Comparison of ENCODE assay signal across 21 cellular contexts in genomic region chr10:63365976-63366765, GRCh38.
A peak's percentile ranks its signal among the peaks of the same experiment; 100 is the strongest.
DNase-seq lines count a peak whose midpoint lies in the region; TF ChIP-seq lines count a peak whose summit lies in the region.
"Had no signal": no experiment of that assay in that cellular context is flagged by ENCODE, and none has a peak within 500 bp of the region (broad histone marks: within the 10 kb centered on the region; RNA-seq: fewer than 3 reads in every experiment).

No MANE protein-coding gene starts in this region.

- H3K27ac ChIP-seq in HUES48 (ENCODE audit: low read depth, low read length) (peak overlapping the region; percentile 6), endodermal cell (ENCODE audit: low read depth, low read length) (no peak overlapping the region), liver (ENCODE audit: low read depth in 1 of 2, low read length in 2 of 2) (peak overlapping the region in 1 of 2 donors; percentile 48), tibial artery (no peak overlapping the region)
- H3K27ac ChIP-seq: hepatocyte, sigmoid colon, thoracic aorta had no signal

- H3K9me3 Mint-ChIP-seq in endodermal cell: no peaks in the 10 kb centered on the region
- H3K9me3 Mint-ChIP-seq: activated naive CD8-positive, alpha-beta T cell treated with anti-CD3 and anti-CD28 coated beads for 36 hours; brain; mesothelial cell of epicardium; natural killer cell treated with Interleukin-12 subunit alpha and Interleukin-12 subunit beta and Interleukin-15 and Interleukin-18, amount 100 ng/mL, for 72 hours had no signal

- peaks cover 10% of the 10 kb centered on the region for H3K4me1 ChIP-seq in HUES48 (ENCODE audit: control insufficient read depth, insufficient read depth, low read length)
- peaks cover 4% of the 10 kb centered on the region for H3K4me1 ChIP-seq in endodermal cell (ENCODE audit: control insufficient read depth, insufficient read depth, low read length)
- H3K4me1 ChIP-seq in liver (ENCODE audit: control insufficient read depth in 4 of 4, insufficient read depth in 4 of 4, low read length in 3 of 4): peaks cover 2 to 31% (median 26%) of the 10 kb centered on the region in 4 donors
- no peaks in the 10 kb centered on the region for H3K4me1 ChIP-seq in tibial artery

- H3K36me3 ChIP-seq in HUES48 (ENCODE audit: control insufficient read depth, insufficient read depth, low read length): no peaks in the 10 kb centered on the region
- peaks cover 14% of the 10 kb centered on the region for H3K36me3 ChIP-seq in endodermal cell (ENCODE audit: control insufficient read depth, insufficient read depth, low read length)
- H3K36me3 ChIP-seq in liver (ENCODE audit: control insufficient read depth in 4 of 4, insufficient read depth in 3 of 4, low read depth in 1 of 4, low read length in 3 of 4): no peaks in the 10 kb centered on the region
- H3K36me3 ChIP-seq in tibial artery: no peaks in the 10 kb centered on the region
- H3K36me3 ChIP-seq: sigmoid colon, thoracic aorta had no signal

- peaks cover 25% of the 10 kb centered on the region for H3K4me1 Mint-ChIP-seq in endodermal cell

- no peaks in the 10 kb centered on the region for H3K9me3 ChIP-seq in HUES48 (ENCODE audit: control insufficient read depth, insufficient read depth, low read length)
- H3K9me3 ChIP-seq in endodermal cell (ENCODE audit: control insufficient read depth, low read length): peaks cover 4% of the 10 kb centered on the region
- H3K9me3 ChIP-seq in liver (ENCODE audit: control insufficient read depth in 4 of 4, low read length in 3 of 4): no peaks in the 10 kb centered on the region
- H3K9me3 ChIP-seq in tibial artery: no peaks in the 10 kb centered on the region
- H3K9me3 ChIP-seq: sigmoid colon, thoracic aorta had no signal

- DNase-seq in Daoy (ENCODE audit: low read depth): peak; percentile 37
- no peak for DNase-seq in endodermal cell
- DNase-seq in stimulated activated naive CD4-positive, alpha-beta T cell treated with Interleukin-2 at 50 U/mL for 16 hours (lab: John Stamatoyannopoulos, UW): no peak
- no peak for DNase-seq in DMS53 treated with DMSO at 0.1 percent for 48 hours (lab: John Stamatoyannopoulos, UW; ENCODE audit: unreplicated experiment)
- no peak for DNase-seq in tibial artery
- no peak for DNase-seq in activated gamma-delta T cell (lab: John Stamatoyannopoulos, UW)
- DNase-seq: activated CD4-positive, alpha-beta T cell treated with anti-CD3 and anti-CD28 coated beads for 48 hours; activated naive CD8-positive, alpha-beta T cell treated with anti-CD3 and anti-CD28 coated beads for 36 hours; cortex of kidney; DMS 273 treated with DMSO at 0.1 percent for 48 hours; MM.1S; NCI-H2171 treated with DMSO at 0.1 percent for 48 hours; NCI-H526; sigmoid colon had no signal

- intact Hi-C loops in tibial artery (cut with DNase I; ENCODE audit: low total_unique reads): no loop called here

- no peak overlapping the region for H3K4me3 Mint-ChIP-seq in endodermal cell
- H3K4me3 Mint-ChIP-seq: activated naive CD8-positive, alpha-beta T cell treated with anti-CD3 and anti-CD28 coated beads for 36 hours; brain; mesothelial cell of epicardium; natural killer cell treated with Interleukin-12 subunit alpha and Interleukin-12 subunit beta and Interleukin-15 and Interleukin-18, amount 100 ng/mL, for 72 hours had no signal

- TF ChIP-seq RAD21 in liver (IDR thresholded peaks at IDR 0.05): no peak

- no peaks in the 10 kb centered on the region for H3K27me3 ChIP-seq in HUES48 (ENCODE audit: control insufficient read depth, insufficient read depth, low read length)
- no peaks in the 10 kb centered on the region for H3K27me3 ChIP-seq in endodermal cell (ENCODE audit: control insufficient read depth, insufficient read depth, low read length, poor library complexity, severe bottlenecking)
- H3K27me3 ChIP-seq in liver (ENCODE audit: control insufficient read depth in 4 of 4, insufficient read depth in 4 of 4, low read length in 3 of 4): no peaks in the 10 kb centered on the region
- H3K27me3 ChIP-seq in tibial artery: no peaks in the 10 kb centered on the region
- H3K27me3 ChIP-seq: hepatocyte, sigmoid colon had no signal

- no peak overlapping the region for H3K27ac Mint-ChIP-seq in endodermal cell
- H3K27ac Mint-ChIP-seq: activated naive CD8-positive, alpha-beta T cell treated with anti-CD3 and anti-CD28 coated beads for 36 hours; brain; mesothelial cell of epicardium; natural killer cell treated with Interleukin-12 subunit alpha and Interleukin-12 subunit beta and Interleukin-15 and Interleukin-18, amount 100 ng/mL, for 72 hours had no signal

- no peak overlapping the region for H3K4me3 ChIP-seq in HUES48 (ENCODE audit: low read depth, low read length)
- H3K4me3 ChIP-seq in endodermal cell (ENCODE audit: low read length): peak overlapping the region; percentile 21
- peak overlapping the region in 1 of 3 donors; percentile 4 for H3K4me3 ChIP-seq in liver (ENCODE audit: low read depth in 1 of 3, low read length in 3 of 3)
- no peak overlapping the region for H3K4me3 ChIP-seq in tibial artery
- H3K4me3 ChIP-seq: hepatocyte, sigmoid colon, thoracic aorta had no signal

- peaks cover 16% of the 10 kb centered on the region for H3K36me3 Mint-ChIP-seq in endodermal cell (ENCODE audit: low read depth)
- H3K36me3 Mint-ChIP-seq: natural killer cell treated with Interleukin-12 subunit alpha and Interleukin-12 subunit beta and Interleukin-15 and Interleukin-18, amount 100 ng/mL, for 72 hours had no signal

- no peaks in the 10 kb centered on the region for H3K27me3 Mint-ChIP-seq in endodermal cell (ENCODE audit: insufficient read depth)
- H3K27me3 Mint-ChIP-seq: activated naive CD8-positive, alpha-beta T cell treated with anti-CD3 and anti-CD28 coated beads for 36 hours; brain; natural killer cell treated with Interleukin-12 subunit alpha and Interleukin-12 subunit beta and Interleukin-15 and Interleukin-18, amount 100 ng/mL, for 72 hours had no signal

- TF ChIP-seq CTCF in endodermal cell (conservative IDR thresholded peaks at IDR 0.05) (no peak), liver (IDR thresholded peaks at IDR 0.05; ENCODE audit: low read depth, low read length, missing input control) (no peak), tibial artery (IDR thresholded peaks at IDR 0.05) (no peak)

- 90 to 94% methylated on average over 1 to 2 of the region's 2 CpGs for WGBS in endodermal cell (ENCODE audit: insufficient coverage in 1 of 2, insufficient read length in 1 of 2), 2 experiments
- WGBS in liver: 82% methylated on average over 2 of the region's 2 CpGs

- H3K9ac ChIP-seq in HUES48 (ENCODE audit: low read depth, low read length) (no peak overlapping the region), endodermal cell (ENCODE audit: extremely low read depth, low read length, poor library complexity, severe bottlenecking) (no peak overlapping the region), liver (ENCODE audit: low read depth in 1 of 2, low read length in 2 of 2) (no peak overlapping the region)

TF ChIP-seq in liver, 16 proteins besides CTCF, POLR2A, EP300 and RAD21:
- TF ChIP-seq HNF4G (IDR thresholded peaks at IDR 0.05) (no peak), MAX (IDR thresholded peaks at IDR 0.05) (no peak), SP1 (IDR thresholded peaks at IDR 0.05) (peak; percentile 56), RXRA (IDR thresholded peaks at IDR 0.05) (peak; percentile 35 to 39), HNF4A (conservative IDR thresholded peaks at IDR 0.05) (peak; percentile 46 to 61), FOXA1 (IDR thresholded peaks at IDR 0.05) (no peak), NR2F2 (IDR thresholded peaks at IDR 0.05) (no peak)
